ENCODE assay signal across 26 cellular contexts in genomic region chr1:39144943-39145650, GRCh38. TPM values are rescaled to one million over a fixed set of nuclear protein-coding genes. Genes with fewer than 3 reads are reported as not detected.
DNase-seq lines count a peak whose midpoint lies in the region; ATAC-seq, FAIRE-seq and TF ChIP-seq lines count a peak whose summit lies in the region.
"Had no signal": no experiment of that assay in that cellular context is flagged by ENCODE, and none has a peak within 500 bp of the region (broad histone marks: within the 10 kb centered on the region; RNA-seq: fewer than 3 reads in every experiment).

No MANE protein-coding gene starts in this region.

- H2AFZ ChIP-seq in IMR-90 (replicated peaks; ENCODE audit: low read length, poor library complexity) (peak overlapping the region; percentile 62), H1 (ENCODE audit: low read length) (no peak overlapping the region), neuronal stem cell (ENCODE audit: low read length) (no peak overlapping the region)

- TSS peak; percentile 2 for BruUV-seq in IMR-90 (replicated peaks; lab: Mats Ljungman, UMichigan)

- no peak for TF ChIP-seq EP300 in H1 (IDR thresholded peaks at IDR 0.05; ENCODE audit: borderline replicate concordance in 1 of 2, low read depth in 2 of 2, low read length in 2 of 2)

- H4K20me1 ChIP-seq in IMR-90 (ENCODE audit: insufficient read depth, low read length), result peaks cover 10% of the 10 kb centered on the region
- H4K20me1 ChIP-seq in H1 (replicated peaks in 1 of 2; ENCODE audit: control insufficient read depth in 1 of 2, insufficient read depth in 2 of 2, low read length in 2 of 2), result no peaks in the 10 kb centered on the region

- TF ChIP-seq CTCF in IMR-90 (conservative IDR thresholded peaks at IDR 0.05; ENCODE audit: low read depth, low read length), result no peak
- TF ChIP-seq CTCF in H1 (IDR thresholded peaks at IDR 0.05; ENCODE audit: control extremely low read depth in 1 of 3, insufficient read depth in 1 of 3, low read depth in 1 of 3, low read length in 3 of 3), result no peak
- TF ChIP-seq CTCF in upper lobe of right lung (IDR thresholded peaks at IDR 0.05), result no peak

- H3K79me2 ChIP-seq in H1 (ENCODE audit: control insufficient read depth in 1 of 2, insufficient read depth in 2 of 2, low read length in 2 of 2), result peaks cover 2 to 81% of the 10 kb centered on the region in 2 experiments; a peak in 3 of 4 replicates

- H3K9ac ChIP-seq in IMR-90 (ENCODE audit: low read depth, low read length) (peak overlapping the region; percentile 39; the same call in 1 of the 2 replicates), H1 (replicated peaks in 1 of 4; ENCODE audit: extremely low read depth in 1 of 4, low read depth in 3 of 4, low read length in 3 of 4) (no peak overlapping the region), neuronal stem cell (ENCODE audit: low read depth, low read length, poor library complexity) (no peak overlapping the region)

- H2BK12ac ChIP-seq in H1 (ENCODE audit: low read depth, low read length) (no peak overlapping the region), neuronal stem cell (ENCODE audit: low read length) (no peak overlapping the region)

- no peak for TF ChIP-seq POLR2A in IMR-90 (IDR thresholded peaks at IDR 0.05; ENCODE audit: low read depth, low read length)
- TF ChIP-seq POLR2A in H1 (IDR thresholded peaks at IDR 0.05; ENCODE audit: control extremely low read depth in 1 of 2, low read depth in 2 of 2, low read length in 2 of 2), result no peak

- H3K14ac ChIP-seq in IMR-90 (replicated peaks; ENCODE audit: low read depth, low read length) (peak overlapping the region; percentile 85), H1 (ENCODE audit: insufficient read length) (no peak overlapping the region), neuronal stem cell (ENCODE audit: low read length) (no peak overlapping the region)

- 94% methylated on average over 3 of the region's 4 CpGs; no CpG with 5 or more reads in 1 of the 2 experiments for WGBS in IMR-90 (ENCODE audit: extremely low coverage in 2 of 2, insufficient read length in 1 of 2), 2 experiments
- WGBS in H1 (ENCODE audit: extremely low coverage in 1 of 2, insufficient coverage in 1 of 2, insufficient read length in 1 of 2, insufficient replicate concordance in 2 of 2, low coverage in 1 of 2, low lambda C conversion rate in 2 of 2, missing lambda C conversion rate in 1 of 2), 2 experiments, result 94% methylated on average over 4 of the region's 4 CpGs; no CpG with 5 or more reads in 1 of the 2 experiments
- WGBS in neuronal stem cell (ENCODE audit: extremely low coverage in 2 of 2, insufficient read length in 2 of 2, insufficient replicate concordance in 1 of 2), 2 donors, result no CpG with 5 or more reads among the region's 4 CpGs

- H3K18ac ChIP-seq in IMR-90 (ENCODE audit: low read depth, low read length) (peak overlapping the region; percentile 87), H1 (ENCODE audit: extremely low read depth, low read length) (no peak overlapping the region), neuronal stem cell (ENCODE audit: low read length) (no peak overlapping the region)

- H3K27ac ChIP-seq in IMR-90 (ENCODE audit: insufficient read depth, low read length) (peak overlapping the region; percentile 68; the same call in 1 of the 2 replicates), H1 (ENCODE audit: low read depth, low read length) (no peak overlapping the region), neuronal stem cell (replicated peaks; ENCODE audit: low read length) (peak overlapping the region; percentile 59), upper lobe of right lung (peak overlapping the region; percentile 14)
- H3K27ac ChIP-seq in effector memory CD4-positive, alpha-beta T cell (ENCODE audit: insufficient read depth, low read length, poor library complexity, severe bottlenecking), result no peak overlapping the region

- POLR2A ChIA-PET in IMR-90 (lab: Charles Lee; ENCODE audit: unreplicated experiment) (no interaction called here), H1 (lab: Charles Lee; ENCODE audit: partially characterized antibody) (interaction anchor here (0.9 to 2.4 kb wide), 6 partner anchors 9 to 41 kb away, joined by 3 to 13 read pairs (median 6); no protein-coding TSS in a partner anchor)

- H2BK20ac ChIP-seq in IMR-90 (ENCODE audit: low read depth, low read length) (peak overlapping the region; percentile 69), H1 (ENCODE audit: low read length) (no peak overlapping the region)

- H3K9me1 ChIP-seq in IMR-90 (ENCODE audit: insufficient read depth, low read length), result peaks cover 27% of the 10 kb centered on the region

- H3K4me2 ChIP-seq in IMR-90 (ENCODE audit: low read depth, low read length) (peak overlapping the region; percentile 21; the same call in 1 of the 2 replicates), H1 (ENCODE audit: insufficient read depth in 1 of 2, low read depth in 2 of 2, low read length in 2 of 2) (no peak overlapping the region), neuronal stem cell (ENCODE audit: insufficient read depth, low read length, poor library complexity, severe bottlenecking) (no peak overlapping the region)

- H2BK15ac ChIP-seq in IMR-90 (ENCODE audit: low read depth, low read length) (peak overlapping the region; percentile 87; the same call in 2 of the 3 replicates), H1 (ENCODE audit: low read length) (peak overlapping the region; percentile 49; the same call in 1 of the 2 replicates), neuronal stem cell (ENCODE audit: low read length) (no peak overlapping the region)

- H3K9me3 ChIP-seq in IMR-90 (ENCODE audit: control insufficient read depth, insufficient read depth, low read length) (no peaks in the 10 kb centered on the region), H1 (ENCODE audit: insufficient read depth in 2 of 2, low read depth in 1 of 2, low read length in 1 of 2) (no peaks in the 10 kb centered on the region), neuronal stem cell (replicated peaks in 1 of 2; ENCODE audit: control insufficient read depth in 2 of 2, insufficient read depth in 1 of 2, low read depth in 1 of 2, low read length in 2 of 2) (no peaks in the 10 kb centered on the region), upper lobe of right lung (no peaks in the 10 kb centered on the region)
- no peaks in the 10 kb centered on the region for H3K9me3 ChIP-seq in effector memory CD4-positive, alpha-beta T cell (ENCODE audit: control insufficient read depth, low read length)

- TF ChIP-seq RAD21 in IMR-90 (IDR thresholded peaks at IDR 0.05; ENCODE audit: low read length) (no peak), H1 (IDR thresholded peaks at IDR 0.05 in 1 of 2, conservative IDR thresholded peaks at IDR 0.05 in 1 of 2; ENCODE audit: low read depth in 2 of 2, low read length in 2 of 2) (no peak)

- dilution Hi-C loops in IMR-90 (cut with HindIII; ENCODE audit: low sequenced_read_pairs, unreplicated experiment), result no loop called here

- H3K79me1 ChIP-seq in IMR-90 (ENCODE audit: low read depth in 1 of 2, low read length in 2 of 2) (peaks cover 26 to 78% of the 10 kb centered on the region in 2 experiments), H1 (ENCODE audit: low read depth, low read length) (peaks cover 3% of the 10 kb centered on the region; the same call in 1 of the 2 replicates), neuronal stem cell (ENCODE audit: low read depth, low read length) (no peaks in the 10 kb centered on the region)

- H4K5ac ChIP-seq in IMR-90 (ENCODE audit: low read depth, low read length) (peak overlapping the region; percentile 66), H1 (ENCODE audit: insufficient read length, low read depth, low read length) (no peak overlapping the region)

- no peak overlapping the region for H2AK9ac ChIP-seq in IMR-90 (replicated peaks; ENCODE audit: low read depth, low read length, poor library complexity)

- H3K56ac ChIP-seq in IMR-90 (ENCODE audit: extremely low read depth, insufficient read depth, low read length) (no peak overlapping the region), H1 (replicated peaks; ENCODE audit: insufficient read length, low read depth, low read length) (no peak overlapping the region)

- CTCF ChIA-PET in IMR-90 (lab: Yijun Ruan, JAX), result interaction anchor here (0.6 kb wide), 1 partner anchor 116 kb away, joined by 4 read pairs; no protein-coding TSS in a partner anchor
- CTCF ChIA-PET in H1 (lab: Charles Lee; ENCODE audit: partially characterized antibody), result interaction anchor here (0.7 to 9.2 kb wide), 6 partner anchors 12 to 60 kb away, joined by 3 to 60 read pairs (median 4); no protein-coding TSS in a partner anchor

- H2BK120ac ChIP-seq in IMR-90 (ENCODE audit: low read depth, low read length) (peak overlapping the region; percentile 75), H1 (replicated peaks; ENCODE audit: low read depth, low read length) (no peak overlapping the region), neuronal stem cell (ENCODE audit: low read depth, low read length) (no peak overlapping the region)

- intact Hi-C loops in IMR-90 (cut with micrococcal nuclease) (loop anchor here (5.0 kb wide), 1 partner anchor 38 kb away; no protein-coding TSS in a partner anchor), upper lobe of right lung (cut with DNase I) (no loop called here)

- H4K8ac ChIP-seq in IMR-90 (ENCODE audit: low read depth in 2 of 2, low read length in 2 of 2), result peak overlapping the region; percentile 17 to 82; a peak in 2 of 4 replicates
- no peak overlapping the region for H4K8ac ChIP-seq in H1 (ENCODE audit: extremely low read depth, insufficient read depth, low read length)
- H4K8ac ChIP-seq in neuronal stem cell (ENCODE audit: low read depth, low read length), result no peak overlapping the region

- H2BK5ac ChIP-seq in IMR-90 (ENCODE audit: low read depth, low read length, poor library complexity, severe bottlenecking) (peak overlapping the region; percentile 90), H1 (ENCODE audit: low read depth, low read length) (0 out of 2 replicates have a peak overlapping the region, but pooled peaks have one; percentile 6), neuronal stem cell (ENCODE audit: low read length) (no peak overlapping the region)

- no peak overlapping the region for H3K4me3 ChIP-seq in IMR-90 (ENCODE audit: insufficient read depth, low read depth, low read length)
- H3K4me3 ChIP-seq in H1 (ENCODE audit: extremely low read depth in 1 of 4, insufficient read depth in 2 of 4, low read depth in 3 of 4, low read length in 4 of 4), result no peak overlapping the region
- H3K4me3 ChIP-seq in neuronal stem cell (ENCODE audit: low read length in 2 of 2), result no peak overlapping the region
- H3K4me3 ChIP-seq in upper lobe of right lung, result no peak overlapping the region
- no peak overlapping the region for H3K4me3 ChIP-seq in effector memory CD4-positive, alpha-beta T cell (ENCODE audit: insufficient read depth, low read depth, low read length, poor library complexity, severe bottlenecking)
- H3K4me3 ChIP-seq: dorsolateral prefrontal cortex had no signal

- no peaks in the 10 kb centered on the region for H3K27me3 ChIP-seq in IMR-90 (ENCODE audit: control insufficient read depth, insufficient read depth, low read length)
- no peaks in the 10 kb centered on the region for H3K27me3 ChIP-seq in H1 (replicated peaks in 1 of 4; ENCODE audit: control insufficient read depth in 3 of 4, extremely low read depth in 1 of 4, insufficient read depth in 3 of 4, low read length in 3 of 4)
- no peaks in the 10 kb centered on the region for H3K27me3 ChIP-seq in neuronal stem cell (ENCODE audit: control insufficient read depth in 3 of 3, insufficient read depth in 3 of 3, low read depth in 1 of 3, low read length in 3 of 3)
- H3K27me3 ChIP-seq in upper lobe of right lung, result no peaks in the 10 kb centered on the region
- no peaks in the 10 kb centered on the region for H3K27me3 ChIP-seq in effector memory CD4-positive, alpha-beta T cell (replicated peaks; ENCODE audit: control insufficient read depth, insufficient read depth, low read length, poor library complexity, severe bottlenecking)
- H3K27me3 ChIP-seq: dorsolateral prefrontal cortex had no signal

- peak overlapping the region; percentile 81 for H4K91ac ChIP-seq in IMR-90 (ENCODE audit: insufficient read depth, low read depth, low read length)
- no peak overlapping the region for H4K91ac ChIP-seq in H1 (replicated peaks; ENCODE audit: insufficient read length, low read length)
- no peak overlapping the region for H4K91ac ChIP-seq in neuronal stem cell (ENCODE audit: low read depth, low read length, poor library complexity)

- no peaks in the 10 kb centered on the region; the same call in 1 of the 2 replicates for H3K23me2 ChIP-seq in H1 (ENCODE audit: low read depth, low read length)

- H2AK5ac ChIP-seq in IMR-90 (ENCODE audit: low read depth, low read length) (peak overlapping the region; percentile 94; the same call in 1 of the 2 replicates), H1 (ENCODE audit: low read depth, low read length) (no peak overlapping the region; the same call in 1 of the 2 replicates), neuronal stem cell (ENCODE audit: low read depth, low read length) (no peak overlapping the region)

- no peak for FAIRE-seq in H1 (lab: Jason Lieb, UNC)
- FAIRE-seq: GM12891, GM19239, TTC549 had no signal

- in situ Hi-C loops in IMR-90 (cut with MboI; ENCODE audit: low sequenced_read_pairs), result no loop called here

- peak overlapping the region; percentile 80 for H3K4ac ChIP-seq in IMR-90 (ENCODE audit: low read depth, low read length)
- H3K4ac ChIP-seq in H1 (replicated peaks; ENCODE audit: insufficient read length, low read depth, low read length), result no peak overlapping the region
- no peak overlapping the region for H3K4ac ChIP-seq in neuronal stem cell (ENCODE audit: low read length)

- DNase-seq in IMR-90, result peak; percentile 58
- DNase-seq in H1 (ENCODE audit: low read depth in 1 of 2, low spot score in 2 of 2), result no peak
- DNase-seq in neuronal stem cell (ENCODE audit: low spot score), result no peak
- no peak for DNase-seq in upper lobe of right lung
- no peak for DNase-seq in activated T-cell treated with anti-CD3 and anti-CD28 coated beads, Interleukin-2, amount 50 U/mL, for 48 hours
- no peak for DNase-seq in effector memory CD4-positive, alpha-beta T cell
- DNase-seq: activated CD8-positive, alpha-beta memory T cell treated with anti-CD3 and anti-CD28 coated beads for 24 hours; activated naive CD4-positive, alpha-beta T cell treated with anti-CD3 and anti-CD28 coated beads for 36 hours; activated T-cell treated with anti-CD3 and anti-CD28 coated beads, Interleukin-2, amount 50 U/mL, for 72 hours; central memory CD4-positive, alpha-beta T cell; DMS79; dorsolateral prefrontal cortex; foreskin melanocyte; hippocampal formation; left ventricle myocardium superior; NCI-H1105; NCI-H2081; NCI-H82; nucleus accumbens; SHP77 treated with DMSO at 0.1 percent for 48 hours; stimulated activated CD8-positive, alpha-beta memory T cell treated with anti-CD3 and anti-CD28 coated beads, Interleukin-4, amount 100 ng/mL, for 48 hours; T-cell had no signal

- ATAC-seq in IMR-90 (ENCODE audit: low read depth) (no peak), upper lobe of right lung (no peak), GM18517 (IDR thresholded peaks at IDR 0.05; ENCODE audit: unreplicated experiment) (no peak)
- ATAC-seq: activated T-cell treated with anti-CD3 and anti-CD28 coated beads, Interleukin-2, amount 50 U/mL, for 72 hours; left ventricle myocardium superior; T-cell had no signal

- H3K36me3 ChIP-seq in IMR-90 (ENCODE audit: control insufficient read depth, insufficient read depth, low read length), result 0 out of 2 replicates have a peak, but pooled peaks cover 1% of the 10 kb centered on the region
- no peaks in the 10 kb centered on the region for H3K36me3 ChIP-seq in H1 (ENCODE audit: control insufficient read depth in 2 of 4, insufficient read depth in 4 of 4, low read length in 3 of 4)
- H3K36me3 ChIP-seq in neuronal stem cell (replicated peaks in 1 of 2; ENCODE audit: control insufficient read depth in 2 of 2, insufficient read depth in 2 of 2, low read length in 2 of 2), result peaks cover 0 to 5% of the 10 kb centered on the region in 2 donors
- no peaks in the 10 kb centered on the region for H3K36me3 ChIP-seq in upper lobe of right lung
- H3K36me3 ChIP-seq in effector memory CD4-positive, alpha-beta T cell (ENCODE audit: control insufficient read depth, insufficient read depth, low read length), result no peaks in the 10 kb centered on the region

- H3K4me1 ChIP-seq in IMR-90 (ENCODE audit: control insufficient read depth, insufficient read depth, low read length) (peaks cover 30% of the 10 kb centered on the region), H1 (replicated peaks in 1 of 4; ENCODE audit: control insufficient read depth in 3 of 4, insufficient read depth in 4 of 4, low read length in 3 of 4) (peaks cover 8 to 26% (median 19%) of the 10 kb centered on the region in 4 experiments), neuronal stem cell (ENCODE audit: control insufficient read depth in 2 of 2, insufficient read depth in 1 of 2, low read depth in 1 of 2, low read length in 2 of 2) (peaks cover 25 to 35% of the 10 kb centered on the region in 2 donors), upper lobe of right lung (peaks cover 74% of the 10 kb centered on the region)
- H3K4me1 ChIP-seq in effector memory CD4-positive, alpha-beta T cell (ENCODE audit: control insufficient read depth, insufficient read depth, low read length, poor library complexity, severe bottlenecking), result no peaks in the 10 kb centered on the region

- H3K23ac ChIP-seq in IMR-90 (ENCODE audit: low read depth, low read length) (peak overlapping the region; percentile 92), H1 (ENCODE audit: insufficient read length) (no peak overlapping the region), neuronal stem cell (ENCODE audit: low read depth, low read length, poor library complexity) (no peak overlapping the region)

RNA-seq across cellular contexts. Expression of gene MACF1, which starts 59.4 kb away (rescaled TPM):
- total RNA-seq in IMR-90 (2012; rRNA removed) (368 and 369 TPM in 2 replicates), upper lobe of right lung (814 TPM)
- polyA plus RNA-seq in IMR-90 (2012; rRNA removed) (56.3 and 67.6 TPM in 2 replicates), H1 (2011; rRNA removed) (57.6 and 59.8 TPM in 2 replicates)
- 24.9 and 28.6 TPM in 2 replicates for polyA plus RNA-seq in IMR-90 (2012; cell fraction: cytosol; rRNA removed)
- polyA plus RNA-seq in IMR-90 (2012; cell fraction: nucleus; rRNA removed; ENCODE audit: low replicate concordance), result 141 and 243 TPM in 2 replicates
- total RNA-seq in H1 (2021; fragmentation: NEBNext Ultra II Directional; extraction: Animal tissue kit (Norgen Biotek cat#: 25700)), result 261 and 285 TPM in 2 replicates
- 58.6 TPM for polyA plus RNA-seq in H1 (2011; cell fraction: cytosol; rRNA removed)
- 249 TPM for polyA plus RNA-seq in H1 (2011; cell fraction: nucleus; rRNA removed)
- polyA plus RNA-seq in H1 (2012, experiment 1 of 2), result 118 to 148 TPM (median 133 TPM) in 4 replicates
- polyA plus RNA-seq in H1 (2012, experiment 2 of 2), result 7.3 TPM
- polyA plus RNA-seq in H1 (2013, experiment 1 of 2), result 141 TPM
- polyA plus RNA-seq in H1 (2013, experiment 2 of 2), result 133 TPM
- 265 and 314 TPM in 2 replicates for polyA minus RNA-seq in H1 (2011; rRNA and poly(A)+ RNA removed)
- polyA minus RNA-seq in H1 (2011; cell fraction: cytosol; rRNA and poly(A)+ RNA removed), result 150 TPM
- polyA minus RNA-seq in H1 (2011; cell fraction: nucleus; rRNA and poly(A)+ RNA removed), result 618 TPM
- 51.9 TPM for polyA plus RNA-seq in neuronal stem cell (2013, experiment 1 of 2)
- 52.8 TPM for polyA plus RNA-seq in neuronal stem cell (2013, experiment 2 of 2)

Comparison
In these comparisons a context has a peak if more than half of its experiments do, and no peak if none do; other contexts are left out.
1. H3K27ac ChIP-seq: peak in IMR-90 (single experiment), neuronal stem cell (single experiment) and upper lobe of right lung (single experiment); none in H1 (single experiment) and effector memory CD4-positive, alpha-beta T cell (single experiment).
2. H4K8ac ChIP-seq: peak in IMR-90 (2 of 2); none in H1 (single experiment) and neuronal stem cell (single experiment).